8 cellular contexts compared by ENCODE assay signal in genomic region chr1:244968431-244968830, GRCh38.
A peak's percentile ranks its signal among the peaks of the same experiment; 100 is the strongest.
DNase-seq lines count a peak whose midpoint lies in the region; ATAC-seq, FAIRE-seq and TF ChIP-seq lines count a peak whose summit lies in the region.

No MANE protein-coding gene starts in this region.

- H3K9me3 Mint-ChIP-seq in stimulated activated memory B cell treated with anti-CD40 and anti-IgM and Interleukin-4, amounts not matched to agents 10 μg/mL and 1 μg/mL and 100 μg/mL, for 72 hours = no peaks in the 10 kb centered on the region

- H3K27ac Mint-ChIP-seq in stimulated activated memory B cell treated with anti-CD40 and anti-IgM and Interleukin-4, amounts not matched to agents 10 μg/mL and 1 μg/mL and 100 μg/mL, for 72 hours = peak overlapping the region; percentile 66

- dilution Hi-C loops in keratinocyte (cut with MboI; ENCODE audit: extremely low pct_ligation_motif_present, low sequenced_read_pairs) = no loop called here

- H3K27me3 ChIP-seq in Loucy (ENCODE audit: insufficient read depth, low read length, poor library complexity, severe bottlenecking) = no peaks in the 10 kb centered on the region
- no peaks in the 10 kb centered on the region for H3K27me3 ChIP-seq in ascending aorta
- H3K27me3 ChIP-seq in keratinocyte (ENCODE audit: control insufficient read depth, extremely low read depth, insufficient read depth, low read length) = no peaks in the 10 kb centered on the region

- ATAC-seq in stimulated activated memory B cell treated with anti-CD40 and anti-IgM and Interleukin-4, amounts not matched to agents 10 μg/mL and 1 μg/mL and 100 μg/mL, for 72 hours = no peak
- ATAC-seq in HG02678 (IDR thresholded peaks at IDR 0.05; ENCODE audit: unreplicated experiment) = no peak
- no peak for ATAC-seq in GM21717 (IDR thresholded peaks at IDR 0.05; ENCODE audit: unreplicated experiment)

- H3K4me3 ChIP-seq in Loucy (ENCODE audit: low read length, poor library complexity, severe bottlenecking) (no peak overlapping the region), ascending aorta (peak overlapping the region in 1 of 2 donors; percentile 80), keratinocyte (ENCODE audit: control insufficient read depth in 2 of 3, extremely low read depth in 1 of 3, insufficient read depth in 2 of 3, low read depth in 1 of 3, low read length in 3 of 3) (no peak overlapping the region)

- no peaks in the 10 kb centered on the region for H3K36me3 ChIP-seq in Loucy (ENCODE audit: insufficient read depth, low read length)
- no peaks in the 10 kb centered on the region for H3K36me3 ChIP-seq in ascending aorta
- H3K36me3 ChIP-seq in keratinocyte (ENCODE audit: control insufficient read depth in 2 of 2, extremely low read depth in 1 of 2, insufficient read depth in 2 of 2, low read length in 2 of 2) = no peaks in the 10 kb centered on the region

- H3K79me2 ChIP-seq in Loucy (ENCODE audit: insufficient read depth, low read length) (peaks cover 14% of the 10 kb centered on the region), keratinocyte (ENCODE audit: control insufficient read depth, insufficient read depth, low read length) (no peaks in the 10 kb centered on the region)

- H3F3A ChIP-seq in Loucy (ENCODE audit: low read depth) = no peaks in the 10 kb centered on the region

- TF ChIP-seq CTCF in Loucy (conservative IDR thresholded peaks at IDR 0.05; ENCODE audit: low read length) = no peak
- no peak for TF ChIP-seq CTCF in ascending aorta (IDR thresholded peaks at IDR 0.05)
- no peak for TF ChIP-seq CTCF in keratinocyte (optimal IDR thresholded peaks at IDR 0.05 in 1 of 3, IDR thresholded peaks at IDR 0.05 in 1 of 3, conservative IDR thresholded peaks at IDR 0.05 in 1 of 3; ENCODE audit: extremely low read depth in 1 of 3, insufficient read depth in 2 of 3, low read length in 3 of 3)

- peaks cover 36% of the 10 kb centered on the region for H3K4me1 ChIP-seq in Loucy (ENCODE audit: insufficient read depth, low read length, poor library complexity, severe bottlenecking)
- peaks cover 6 to 25% of the 10 kb centered on the region in 2 donors for H3K4me1 ChIP-seq in ascending aorta
- H3K4me1 ChIP-seq in keratinocyte (ENCODE audit: control insufficient read depth, extremely low read depth, insufficient read depth, low read length) = peaks cover 21% of the 10 kb centered on the region

- peaks cover 12% of the 10 kb centered on the region for H3K4me1 Mint-ChIP-seq in stimulated activated memory B cell treated with anti-CD40 and anti-IgM and Interleukin-4, amounts not matched to agents 10 μg/mL and 1 μg/mL and 100 μg/mL, for 72 hours

- no peaks in the 10 kb centered on the region for H3K9me1 ChIP-seq in keratinocyte (ENCODE audit: control insufficient read depth, extremely low read depth, insufficient read depth, low read length)

- peak overlapping the region; percentile 37 for H3K4me3 Mint-ChIP-seq in stimulated activated memory B cell treated with anti-CD40 and anti-IgM and Interleukin-4, amounts not matched to agents 10 μg/mL and 1 μg/mL and 100 μg/mL, for 72 hours

- H3K27ac ChIP-seq in ascending aorta = peak overlapping the region; percentile 99
- peak overlapping the region; percentile 99 for H3K27ac ChIP-seq in keratinocyte (ENCODE audit: control insufficient read depth, insufficient read depth, low read length)

- H3K4me2 ChIP-seq in Loucy (ENCODE audit: low read depth, low read length, poor library complexity, severe bottlenecking) (peak overlapping the region; percentile 65), keratinocyte (ENCODE audit: control insufficient read depth, extremely low read depth, insufficient read depth, low read depth, low read length) (no peak overlapping the region)

- no peaks in the 10 kb centered on the region for H3K9me3 ChIP-seq in Loucy (ENCODE audit: insufficient read depth, low read depth, low read length)
- H3K9me3 ChIP-seq in ascending aorta = no peaks in the 10 kb centered on the region
- H3K9me3 ChIP-seq in keratinocyte (ENCODE audit: control insufficient read depth, low read depth, low read length) = no peaks in the 10 kb centered on the region

- H3K36me3 Mint-ChIP-seq in stimulated activated memory B cell treated with anti-CD40 and anti-IgM and Interleukin-4, amounts not matched to agents 10 μg/mL and 1 μg/mL and 100 μg/mL, for 72 hours = no peaks in the 10 kb centered on the region

- no peaks in the 10 kb centered on the region for H4K20me1 ChIP-seq in Loucy (ENCODE audit: insufficient read depth, low read length, poor library complexity, severe bottlenecking)
- no peaks in the 10 kb centered on the region for H4K20me1 ChIP-seq in keratinocyte (ENCODE audit: control insufficient read depth, extremely low read depth, insufficient read depth, low read length)

- intact Hi-C loops in ascending aorta (cut with DNase I) = loop anchor here (10.0 kb wide), 1 partner anchor 1966 kb away; the partner anchor contains the start of gene AHCTF1

- no peaks in the 10 kb centered on the region for H3K9me2 ChIP-seq in Loucy (replicated peaks; ENCODE audit: low read depth, low read length)

- FAIRE-seq in keratinocyte (lab: Jason Lieb, UNC) = no peak

- H3K9ac ChIP-seq in Loucy (ENCODE audit: low read depth, low read length, poor library complexity, severe bottlenecking) = peak overlapping the region; percentile 94
- H3K9ac ChIP-seq in keratinocyte (ENCODE audit: control insufficient read depth, extremely low read depth, insufficient read depth, low read length) = peak overlapping the region; percentile 97

- DNase-seq in ascending aorta (ENCODE audit: low spot score in 2 of 2) (no peak), keratinocyte (ENCODE audit: low read depth, low spot score) (no peak), globus pallidus (ENCODE audit: low spot score) (no peak), DMS53 treated with DMSO at 0.1 percent for 48 hours (lab: John Stamatoyannopoulos, UW; ENCODE audit: unreplicated experiment) (no peak)

- no peaks in the 10 kb centered on the region for H3K27me3 Mint-ChIP-seq in stimulated activated memory B cell treated with anti-CD40 and anti-IgM and Interleukin-4, amounts not matched to agents 10 μg/mL and 1 μg/mL and 100 μg/mL, for 72 hours

- H2AFZ ChIP-seq in Loucy (ENCODE audit: low read length) (no peak overlapping the region), keratinocyte (ENCODE audit: control insufficient read depth, low read length) (no peak overlapping the region)
